Comparison of ENCODE assay signal across 16 cellular contexts in genomic region chr11:86179646-86180064, GRCh38.
"Had no signal": no experiment of that assay in that cellular context is flagged by ENCODE, and none has a peak within 500 bp of the region (broad histone marks: within the 10 kb centered on the region; RNA-seq: fewer than 3 reads in every experiment).

No MANE protein-coding gene starts in this region.

- DNase-seq: activated CD4-positive, alpha-beta T cell treated with anti-CD3 and anti-CD28 coated beads, Interleukin-2, amount 10 ng/mL, durations not matched to agents 7 days and 5 days; activated CD8-positive, alpha-beta memory T cell treated with anti-CD3 and anti-CD28 coated beads, Interleukin-2, amount 50 U/mL, for 48 hours; activated gamma-delta T cell; activated T-cell treated with anti-CD3 and anti-CD28 coated beads, Interleukin-2, amount 50 U/mL, for 72 hours; amniotic stem cell; brain microvascular endothelial cell; effector memory CD4-positive, alpha-beta T cell; gastrocnemius medialis; islet precursor cell; left lung; naive thymus-derived CD8-positive, alpha-beta T cell; stimulated activated CD4-positive, alpha-beta T cell treated with anti-CD3 and anti-CD28 coated beads, Interleukin-15, amount 100 ng/mL, for 24 hours; stimulated activated naive CD8-positive, alpha-beta T cell treated with anti-CD3 and anti-CD28 coated beads, Interleukin-15, Interleukin-2, amounts not matched to agents 100 U/mL and 50 U/mL, for 24 hours had no signal

- H3K4me3 ChIP-seq: gastrocnemius medialis, left lung, suprapubic skin had no signal

- H3K9me3 ChIP-seq: gastrocnemius medialis, left lung, suprapubic skin had no signal

- H3K36me3 Mint-ChIP-seq: activated naive CD8-positive, alpha-beta T cell; memory B cell; naive thymus-derived CD8-positive, alpha-beta T cell had no signal

- ATAC-seq: activated T-cell treated with anti-CD3 and anti-CD28 coated beads, Interleukin-2, amount 50 U/mL, for 72 hours; gastrocnemius medialis; left lung; naive thymus-derived CD8-positive, alpha-beta T cell; stimulated activated naive CD8-positive, alpha-beta T cell treated with anti-CD3 and anti-CD28 coated beads, Interleukin-15, Interleukin-2, amounts not matched to agents 100 U/mL and 50 U/mL, for 24 hours had no signal

- H3K27me3 ChIP-seq: brain microvascular endothelial cell, gastrocnemius medialis, left lung, suprapubic skin had no signal

- H3K4me3 Mint-ChIP-seq: activated CD4-positive, alpha-beta T cell treated with anti-CD3 and anti-CD28 coated beads, Interleukin-2, amount 10 ng/mL, durations not matched to agents 7 days and 5 days; activated naive CD8-positive, alpha-beta T cell; memory B cell; naive thymus-derived CD8-positive, alpha-beta T cell had no signal

- H3K9me3 Mint-ChIP-seq: memory B cell; naive thymus-derived CD8-positive, alpha-beta T cell had no signal

- H3K36me3 ChIP-seq: brain microvascular endothelial cell, gastrocnemius medialis, left lung, suprapubic skin had no signal

- H3K27ac Mint-ChIP-seq: activated CD4-positive, alpha-beta T cell treated with anti-CD3 and anti-CD28 coated beads, Interleukin-2, amount 10 ng/mL, durations not matched to agents 7 days and 5 days; activated naive CD8-positive, alpha-beta T cell; memory B cell; naive thymus-derived CD8-positive, alpha-beta T cell had no signal

- H3K27me3 Mint-ChIP-seq: activated CD4-positive, alpha-beta T cell treated with anti-CD3 and anti-CD28 coated beads, Interleukin-2, amount 10 ng/mL, durations not matched to agents 7 days and 5 days had no signal

- H3K27ac ChIP-seq: brain microvascular endothelial cell, left lung, suprapubic skin had no signal
